In the genomic region with DNA sequence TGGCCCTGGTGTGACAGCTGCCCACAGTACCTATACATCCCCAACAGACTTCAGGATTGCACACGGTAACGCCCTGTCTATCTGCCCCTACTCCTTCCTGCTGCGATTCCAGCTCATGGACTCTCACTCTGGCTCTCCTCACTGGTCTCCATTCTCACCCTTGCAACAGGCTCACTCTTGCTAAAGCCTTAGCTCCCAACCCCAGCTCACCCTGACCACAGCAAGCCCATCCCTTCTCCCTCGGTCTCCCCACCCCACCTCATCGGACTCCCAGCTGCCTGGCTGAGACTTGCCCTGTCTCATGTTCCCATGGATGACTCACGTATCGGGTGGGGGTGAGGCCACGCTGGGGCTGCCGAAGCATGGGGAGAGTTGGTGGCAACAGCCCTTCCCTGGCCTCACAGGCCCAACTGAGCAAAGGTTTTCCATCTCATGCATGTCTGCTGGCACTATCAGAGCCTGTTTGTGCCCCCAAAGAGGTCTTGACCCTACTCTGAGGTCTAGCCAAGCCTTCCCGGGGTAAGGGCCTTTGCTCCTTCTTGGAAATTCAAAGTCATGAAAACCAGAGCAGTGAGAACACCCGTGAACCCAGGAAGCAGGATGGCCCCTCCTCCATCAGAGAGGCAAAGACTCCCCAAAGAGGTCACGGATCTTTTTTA, we compare ENCODE assay signal across 8 cellular contexts. TPM values are rescaled to one million over a fixed set of nuclear protein-coding genes. Genes with fewer than 3 reads are reported as not detected.
DNase-seq lines count a peak whose midpoint lies in the region; ATAC-seq, FAIRE-seq and TF ChIP-seq lines count a peak whose summit lies in the region.

No MANE protein-coding gene starts in this region.

- H3K36me3 ChIP-seq in BLaER1, result peaks cover 26% of the 10 kb centered on the region

- H3K9ac ChIP-seq in BLaER1, result no peak overlapping the region

- no peak overlapping the region for H3K27ac Mint-ChIP-seq in effector memory CD8-positive, alpha-beta T cell

- 0 out of 2 replicates have a peak overlapping the region, but pooled peaks have one; percentile 6 for H3K27ac ChIP-seq in BLaER1

- peaks cover 85% of the 10 kb centered on the region for H3K4me1 ChIP-seq in BLaER1

- H3K27me3 ChIP-seq in BLaER1, result no peaks in the 10 kb centered on the region

- peak; percentile 95 for DNase-seq in RCC 7860 (ENCODE audit: low spot score)
- peak; percentile 98 for DNase-seq in fibroblast of the aortic adventitia (ENCODE audit: low read depth)
- peak; percentile 58 for DNase-seq in pons (ENCODE audit: low spot score)
- DNase-seq in activated CD4-positive, CD25-positive, alpha-beta regulatory T cell treated with anti-CD3 and anti-CD28 coated beads, Interleukin-2, amount 50 U/mL, for 72 hours, result no peak
- no peak for DNase-seq in activated naive CD4-positive, alpha-beta T cell treated with Interleukin-2 at 50 U/mL for 16 hours
- DNase-seq in germinal center (ENCODE audit: low spot score), result no peak
- no peak for DNase-seq in effector memory CD8-positive, alpha-beta T cell

- no peaks in the 10 kb centered on the region for H3K9me3 Mint-ChIP-seq in effector memory CD8-positive, alpha-beta T cell

- no peak overlapping the region for H3K4me3 ChIP-seq in BLaER1
- H3K4me3 ChIP-seq in fibroblast of the aortic adventitia (ENCODE audit: low read depth, low read length), result peak overlapping the region; percentile 26

- H3K4me2 ChIP-seq in BLaER1, result no peak overlapping the region

- peaks cover 25 to 58% of the 10 kb centered on the region in 2 donors for H3K27me3 Mint-ChIP-seq in effector memory CD8-positive, alpha-beta T cell

- H3K4me3 Mint-ChIP-seq in effector memory CD8-positive, alpha-beta T cell, result no peak overlapping the region

- no peaks in the 10 kb centered on the region for H3K4me1 Mint-ChIP-seq in effector memory CD8-positive, alpha-beta T cell (ENCODE audit: low read depth in 2 of 2)

- H3K9me3 ChIP-seq in BLaER1, result no peaks in the 10 kb centered on the region

- peaks cover 41% of the 10 kb centered on the region for H4K20me1 ChIP-seq in BLaER1

- TF ChIP-seq CTCF in fibroblast of the aortic adventitia (IDR thresholded peaks at IDR 0.05; ENCODE audit: insufficient read depth, low read length), result no peak

- no peak for ATAC-seq in effector memory CD8-positive, alpha-beta T cell (replicated peaks)

- H3K36me3 Mint-ChIP-seq in effector memory CD8-positive, alpha-beta T cell (ENCODE audit: insufficient read depth), result no peaks in the 10 kb centered on the region

- FAIRE-seq in RCC 7860 (lab: Jason Lieb, UNC), result peak; percentile 95

RNA-seq across cellular contexts. Expression of a gene that starts 7.1 kb away (rescaled TPM):
- total RNA-seq in fibroblast of the aortic adventitia (ENCODE audit: low replicate concordance), result 68.6 and 164 TPM in 2 replicates

RNA-seq across cellular contexts. Expression of a gene that starts 40.4 kb away (rescaled TPM):
- 0.27 TPM in 1 of 2 replicates, not detected in the other for total RNA-seq in fibroblast of the aortic adventitia (ENCODE audit: low replicate concordance)

RNA-seq across cellular contexts. Expression of a gene that starts 45.0 kb away (rescaled TPM):
- total RNA-seq in fibroblast of the aortic adventitia (ENCODE audit: low replicate concordance), result 86.9 and 120 TPM in 2 replicates

Comparison
In these comparisons a context has a peak if more than half of its experiments do, and no peak if none do; other contexts are left out.
1. DNase-seq: peak in RCC 7860 (single experiment), fibroblast of the aortic adventitia (single experiment) and pons (single experiment); none in activated CD4-positive, CD25-positive, alpha-beta regulatory T cell treated with anti-CD3 and anti-CD28 coated beads, Interleukin-2, amount 50 U/mL, for 72 hours (single experiment), activated naive CD4-positive, alpha-beta T cell treated with Interleukin-2 at 50 U/mL for 16 hours (single experiment), germinal center (single experiment) and effector memory CD8-positive, alpha-beta T cell (0 of 3).